ENCODE assay signal across 12 cellular contexts in genomic region chr15:101439920-101440319, GRCh38. TPM values are rescaled to one million over a fixed set of nuclear protein-coding genes. Genes with fewer than 3 reads are reported as not detected.
DNase-seq lines count a peak whose midpoint lies in the region; ATAC-seq and TF ChIP-seq lines count a peak whose summit lies in the region.
"Had no signal": no experiment of that assay in that cellular context is flagged by ENCODE, and none has a peak within 500 bp of the region (broad histone marks: within the 10 kb centered on the region; RNA-seq: fewer than 3 reads in every experiment).

No MANE protein-coding gene starts in this region.

- H3K27ac Mint-ChIP-seq in activated naive CD4-positive, alpha-beta T cell treated with anti-CD3 and anti-CD28 coated beads, Interleukin-2, amount 50 U/mL, for 72 hours = no peak overlapping the region

- H3K27ac ChIP-seq in layer of hippocampus (ENCODE audit: low read depth, low read length) = peak overlapping the region; percentile 13
- no peak overlapping the region for H3K27ac ChIP-seq in thoracic aorta

- H3K36me3 ChIP-seq in thoracic aorta = no peaks in the 10 kb centered on the region

- no peak for ATAC-seq in thoracic aorta (ENCODE audit: insufficient number of reproducible peaks, low FRiP score, low read depth)
- ATAC-seq in activated naive CD4-positive, alpha-beta T cell treated with anti-CD3 and anti-CD28 coated beads, Interleukin-2, amount 50 U/mL, for 72 hours = no peak

- H3K27me3 ChIP-seq in layer of hippocampus (ENCODE audit: control insufficient read depth, insufficient read depth, low read length) = no peaks in the 10 kb centered on the region
- no peaks in the 10 kb centered on the region for H3K27me3 ChIP-seq in thoracic aorta (replicated peaks; ENCODE audit: insufficient read depth)

- peak overlapping the region; percentile 38 for H3K4me3 ChIP-seq in thoracic aorta

- H3K9me3 ChIP-seq in thoracic aorta = no peaks in the 10 kb centered on the region

- DNase-seq in HCEC 1CT (peak; percentile 74), dedifferentiated amniotic fluid mesenchymal stem cell (ENCODE audit: extremely low spot score) (peak; percentile 86), thoracic aorta (ENCODE audit: low spot score) (no peak), NCI-H2171 treated with DMSO at 0.1 percent for 48 hours (lab: John Stamatoyannopoulos, UW) (no peak), HK-2 (ENCODE audit: unreplicated experiment) (no peak)
- no peak for DNase-seq in activated CD4-positive, alpha-beta T cell treated with anti-CD3 and anti-CD28 coated beads, Interleukin-2, amount 50 U/mL, for 4 hours
- no peak for DNase-seq in activated naive CD4-positive, alpha-beta T cell treated with anti-CD3 and anti-CD28 coated beads, Interleukin-2, amount 50 U/mL, for 72 hours (ENCODE audit: low spot score in 2 of 2)
- DNase-seq: GOT3, MV-4-11, NCI-H510A, T-helper 9 cell had no signal

- no peaks in the 10 kb centered on the region for H3K9me3 Mint-ChIP-seq in activated naive CD4-positive, alpha-beta T cell treated with anti-CD3 and anti-CD28 coated beads, Interleukin-2, amount 50 U/mL, for 72 hours

- H3K4me1 ChIP-seq in thoracic aorta (ENCODE audit: control insufficient read depth in 1 of 2, low read depth in 2 of 2) = no peaks in the 10 kb centered on the region

- TF ChIP-seq CTCF in thoracic aorta (IDR thresholded peaks at IDR 0.05) = no peak

- H3K36me3 Mint-ChIP-seq in activated naive CD4-positive, alpha-beta T cell treated with anti-CD3 and anti-CD28 coated beads, Interleukin-2, amount 50 U/mL, for 72 hours = no peaks in the 10 kb centered on the region

RNA-seq across cellular contexts. Expression of gene PCSK6, which starts 49.6 kb away (rescaled TPM):
- total RNA-seq in thoracic aorta = 1 to 10 TPM; 5.1 to 8.8 TPM
- total RNA-seq in activated naive CD4-positive, alpha-beta T cell treated with anti-CD3 and anti-CD28 coated beads, Interleukin-2, amount 50 U/mL, for 72 hours = 1 to 10 TPM in 1 of 2 donors, under 1 TPM in 1; 0.61 to 2.1 TPM

Comparison
In these comparisons a context has a peak if more than half of its experiments do, and no peak if none do; other contexts are left out.
1. DNase-seq: peak in HCEC 1CT (single experiment) and dedifferentiated amniotic fluid mesenchymal stem cell (single experiment); none in thoracic aorta (single experiment), activated CD4-positive, alpha-beta T cell treated with anti-CD3 and anti-CD28 coated beads, Interleukin-2, amount 50 U/mL, for 4 hours (0 of 2), activated naive CD4-positive, alpha-beta T cell treated with anti-CD3 and anti-CD28 coated beads, Interleukin-2, amount 50 U/mL, for 72 hours (0 of 2), NCI-H2171 treated with DMSO at 0.1 percent for 48 hours (single experiment) and HK-2 (single experiment).